In the genomic region with DNA sequence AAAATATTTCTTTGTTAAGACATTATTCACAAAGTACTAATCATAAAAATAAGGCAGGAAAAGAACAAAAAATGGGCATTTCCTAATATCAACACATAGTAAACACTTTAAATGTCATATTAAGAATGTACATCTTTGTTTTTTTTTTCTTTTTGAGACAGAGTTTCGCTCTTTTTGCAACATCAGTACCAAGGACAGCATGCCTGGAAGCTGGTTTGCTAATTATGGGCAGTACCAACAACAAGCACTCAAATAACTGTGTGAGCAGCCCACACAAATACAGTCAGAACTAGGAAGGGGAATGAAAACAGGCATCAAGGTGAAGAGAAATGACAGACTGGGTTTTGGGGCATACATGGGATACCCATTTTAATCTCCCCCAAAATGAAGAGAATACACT, we compare ENCODE assay signal across 21 cellular contexts.
"Had no signal": no experiment of that assay in that cellular context is flagged by ENCODE, and none has a peak within 500 bp of the region (broad histone marks: within the 10 kb centered on the region; RNA-seq: fewer than 3 reads in every experiment).

No MANE protein-coding gene starts in this region.

- DNase-seq: activated CD4-positive, alpha-beta memory T cell treated with anti-CD3 and anti-CD28 coated beads for 36 hours; activated CD4-positive, alpha-beta T cell treated with anti-CD3 and anti-CD28 coated beads, Interleukin-2, amount 10 ng/mL, durations not matched to agents 7 days and 5 days; activated CD4-positive, CD25-positive, alpha-beta regulatory T cell; activated CD8-positive, alpha-beta memory T cell treated with anti-CD3 and anti-CD28 coated beads for 24 hours; activated naive CD4-positive, alpha-beta T cell treated with anti-CD3 and anti-CD28 coated beads, Interleukin-2, amount 50 U/mL, for 16 hours; activated naive CD8-positive, alpha-beta T cell treated with anti-CD3 and anti-CD28 coated beads, Interleukin-2, amount 10 ng/mL, durations not matched to agents 7 days and 5 days; activated T-cell treated with anti-CD3 and anti-CD28 coated beads, Interleukin-2, amount 50 U/mL, for 72 hours; MG63; MV-4-11; NCI-H1092 treated with DMSO at 0.1 percent for 48 hours; NCI-H1417 treated with DMSO at 0.1 percent for 48 hours; NCI-H1694; NCI-H2029 treated with DMSO at 0.1 percent for 48 hours; NCI-H446; NCI-H524; SHP77; T-cell; T-helper 2 cell; T1000 had no signal

- H3K9me3 ChIP-seq: ascending aorta, MG63, SJSA1 had no signal

- ATAC-seq: activated T-cell treated with anti-CD3 and anti-CD28 coated beads, Interleukin-2, amount 50 U/mL, for 72 hours; T-cell had no signal

- H3K27me3 ChIP-seq: ascending aorta, MG63, SJSA1 had no signal

- H3K4me1 ChIP-seq: ascending aorta, SJSA1 had no signal

- H3K27ac ChIP-seq: ascending aorta, SJSA1 had no signal

- H3K36me3 ChIP-seq: ascending aorta, MG63, SJSA1 had no signal

- H3K4me3 ChIP-seq: ascending aorta, MG63, SJSA1 had no signal
